Comparison of ENCODE assay signal across 36 cellular contexts in genomic region chr6:94622784-94623183, GRCh38.
"Had no signal": no experiment of that assay in that cellular context is flagged by ENCODE, and none has a peak within 500 bp of the region (broad histone marks: within the 10 kb centered on the region; RNA-seq: fewer than 3 reads in every experiment).

No MANE protein-coding gene starts in this region.

- H3K27ac ChIP-seq: adrenal gland, body of pancreas, brain microvascular endothelial cell, breast epithelium, VCaP had no signal

- H3K9me3 ChIP-seq: adrenal gland, body of pancreas, breast epithelium had no signal

- H3K4me1 ChIP-seq: adrenal gland, body of pancreas, breast epithelium had no signal

- H3K27me3 ChIP-seq: adrenal gland, body of pancreas, brain microvascular endothelial cell, breast epithelium had no signal

- H3K4me1 Mint-ChIP-seq: activated B cell treated with CpG ODN at 0.5 μM for 24 hours; activated CD4-positive, alpha-beta T cell treated with anti-CD3 and anti-CD28 coated beads, Interleukin-2, amount 10 ng/mL, durations not matched to agents 24 days and 14 days; activated naive CD8-positive, alpha-beta T cell treated with anti-CD3 and anti-CD28 coated beads for 36 hours; activated T-helper 17 cell treated with anti-CD3 and anti-CD28 coated beads, Interleukin-2, amount 50 U/mL, for 72 hours had no signal

- H3K4me3 ChIP-seq: adrenal gland, body of pancreas, breast epithelium had no signal

- H3K36me3 Mint-ChIP-seq: activated CD4-positive, alpha-beta memory T cell treated with anti-CD3 and anti-CD28 coated beads for 36 hours; activated naive CD4-positive, alpha-beta T cell treated with anti-CD3 and anti-CD28 coated beads, Interleukin-2, amount 50 U/mL, for 72 hours; activated naive CD8-positive, alpha-beta T cell treated with anti-CD3 and anti-CD28 coated beads for 36 hours had no signal

- H3K4me3 Mint-ChIP-seq: activated B cell treated with CpG ODN at 0.5 μM for 24 hours; activated CD4-positive, alpha-beta memory T cell treated with anti-CD3 and anti-CD28 coated beads for 36 hours; activated CD4-positive, alpha-beta T cell treated with anti-CD3 and anti-CD28 coated beads, Interleukin-2, amount 10 ng/mL, durations not matched to agents 24 days and 14 days; activated CD8-positive, alpha-beta T cell treated with anti-CD3 and anti-CD28 coated beads for 36 hours; activated naive CD4-positive, alpha-beta T cell treated with anti-CD3 and anti-CD28 coated beads for 36 hours; activated naive CD8-positive, alpha-beta T cell treated with anti-CD3 and anti-CD28 coated beads for 36 hours; activated T-cell treated with anti-CD3 and anti-CD28 coated beads, Interleukin-2, amount 50 U/mL, for 4 hours; activated T-cell treated with anti-CD3 and anti-CD28 coated beads, Interleukin-2, amount 50 U/mL, for 72 hours; activated T-helper 1 cell treated with anti-CD3 and anti-CD28 coated beads, Interleukin-12 subunit alpha, Interleukin-12 subunit beta, Interleukin-2, Interleukin-4 antibody, amounts not matched to agents 30 ng/mL and 10 ng/mL and 1 ng/mL, durations not matched to agents 14 hours and 24 hours and 36 hours; activated T-helper 17 cell treated with anti-CD3 and anti-CD28 coated beads, Interleukin-2, amount 50 U/mL, for 72 hours; T-helper 1 cell treated with Interleukin-12 subunit alpha and Interleukin-12 subunit beta and Interleukin-4 antibody, amounts not matched to agents 30 μg/mL and 1 μg/mL, for 36 hours; T-helper 2 cell treated with Interferon-gamma antibody and Interleukin-4, amounts not matched to agents 5 μg/mL and 100 μg/mL, for 36 hours had no signal

- DNase-seq: activated B cell treated with CpG ODN at 0.5 μM for 24 hours; activated CD4-positive, alpha-beta memory T cell treated with anti-CD3 and anti-CD28 coated beads for 36 hours; activated CD4-positive, alpha-beta T cell treated with anti-CD3 and anti-CD28 coated beads for 4 hours; activated CD4-positive, alpha-beta T cell treated with anti-CD3 and anti-CD28 coated beads, Interleukin-2, amount 10 ng/mL, durations not matched to agents 24 days and 14 days; activated CD4-positive, alpha-beta T cell treated with anti-CD3 and anti-CD28 coated beads, Interleukin-2, amount 50 U/mL, for 1 hour; activated CD4-positive, alpha-beta T cell treated with anti-CD3 and anti-CD28 coated beads, Interleukin-2, amount 50 U/mL, for 4 hours; activated CD4-positive, CD25-positive, alpha-beta regulatory T cell treated with anti-CD3 and anti-CD28 coated beads, Interleukin-2, amount 50 U/mL, for 72 hours; activated CD8-positive, alpha-beta memory T cell treated with anti-CD3 and anti-CD28 coated beads, Interleukin-2, amount 50 U/mL, for 4 hours; activated CD8-positive, alpha-beta T cell treated with anti-CD3 and anti-CD28 coated beads for 36 hours; activated effector memory CD4-positive, alpha-beta T cell treated with anti-CD3 and anti-CD28 coated beads, Interleukin-2, amount 50 U/mL, for 16 hours; activated gamma-delta T cell treated with Interleukin-2 at 50 U/mL for 16 hours; activated naive CD4-positive, alpha-beta T cell; activated naive CD4-positive, alpha-beta T cell treated with anti-CD3 and anti-CD28 coated beads for 36 hours; activated naive CD4-positive, alpha-beta T cell treated with anti-CD3 and anti-CD28 coated beads, Interleukin-2, amount 50 U/mL, for 16 hours; activated naive CD8-positive, alpha-beta T cell treated with anti-CD3 and anti-CD28 coated beads for 36 hours; activated T-cell treated with anti-CD3 and anti-CD28 coated beads for 4 hours; activated T-cell treated with anti-CD3 and anti-CD28 coated beads, Interleukin-2, amount 50 U/mL, for 1 hour; activated T-cell treated with anti-CD3 and anti-CD28 coated beads, Interleukin-2, amount 50 U/mL, for 4 hours; activated T-cell treated with anti-CD3 and anti-CD28 coated beads, Interleukin-2, amount 50 U/mL, for 72 hours; adrenal gland; amniotic stem cell; aorta; body of pancreas; brain microvascular endothelial cell; central memory CD4-positive, alpha-beta T cell; T-helper 2 cell; T-helper 9 cell had no signal

- H3K27ac Mint-ChIP-seq: activated B cell treated with CpG ODN at 0.5 μM for 24 hours; activated CD4-positive, alpha-beta memory T cell treated with anti-CD3 and anti-CD28 coated beads for 36 hours; activated CD4-positive, alpha-beta T cell treated with anti-CD3 and anti-CD28 coated beads, Interleukin-2, amount 10 ng/mL, durations not matched to agents 24 days and 14 days; activated CD8-positive, alpha-beta T cell treated with anti-CD3 and anti-CD28 coated beads for 36 hours; activated naive CD4-positive, alpha-beta T cell treated with anti-CD3 and anti-CD28 coated beads for 36 hours; activated naive CD4-positive, alpha-beta T cell treated with anti-CD3 and anti-CD28 coated beads, Interleukin-2, amount 50 U/mL, for 72 hours; activated naive CD8-positive, alpha-beta T cell treated with anti-CD3 and anti-CD28 coated beads for 36 hours; activated T-cell treated with anti-CD3 and anti-CD28 coated beads, Interleukin-2, amount 50 U/mL, for 72 hours; activated T-helper 1 cell treated with anti-CD3 and anti-CD28 coated beads, Interleukin-12 subunit alpha, Interleukin-12 subunit beta, Interleukin-2, Interleukin-4 antibody, amounts not matched to agents 30 ng/mL and 10 ng/mL and 1 ng/mL, durations not matched to agents 14 hours and 24 hours and 36 hours; activated T-helper 17 cell treated with anti-CD3 and anti-CD28 coated beads, Interleukin-2, amount 50 U/mL, for 72 hours; T-helper 1 cell treated with Interleukin-12 subunit alpha and Interleukin-12 subunit beta and Interleukin-4 antibody, amounts not matched to agents 30 μg/mL and 1 μg/mL, for 36 hours; T-helper 2 cell treated with Interferon-gamma antibody and Interleukin-4, amounts not matched to agents 5 μg/mL and 100 μg/mL, for 36 hours had no signal

- FAIRE-seq: astrocyte, TTC549 had no signal

- H3K36me3 ChIP-seq: adrenal gland, brain microvascular endothelial cell, breast epithelium had no signal

- H3K27me3 Mint-ChIP-seq: activated B cell treated with CpG ODN at 0.5 μM for 24 hours; activated CD4-positive, alpha-beta memory T cell treated with anti-CD3 and anti-CD28 coated beads for 36 hours; activated CD4-positive, alpha-beta T cell treated with anti-CD3 and anti-CD28 coated beads, Interleukin-2, amount 10 ng/mL, durations not matched to agents 24 days and 14 days; activated CD8-positive, alpha-beta T cell treated with anti-CD3 and anti-CD28 coated beads for 36 hours; activated naive CD8-positive, alpha-beta T cell treated with anti-CD3 and anti-CD28 coated beads for 36 hours; activated T-helper 17 cell treated with anti-CD3 and anti-CD28 coated beads, Interleukin-2, amount 50 U/mL, for 72 hours had no signal

- H3K9me3 Mint-ChIP-seq: activated CD4-positive, alpha-beta T cell treated with anti-CD3 and anti-CD28 coated beads, Interleukin-2, amount 10 ng/mL, durations not matched to agents 24 days and 14 days; activated naive CD4-positive, alpha-beta T cell treated with anti-CD3 and anti-CD28 coated beads, Interleukin-2, amount 50 U/mL, for 72 hours; activated T-helper 1 cell treated with anti-CD3 and anti-CD28 coated beads, Interleukin-12 subunit alpha, Interleukin-12 subunit beta, Interleukin-2, Interleukin-4 antibody, amounts not matched to agents 30 ng/mL and 10 ng/mL and 1 ng/mL, durations not matched to agents 14 hours and 24 hours and 36 hours; activated T-helper 17 cell treated with anti-CD3 and anti-CD28 coated beads, Interleukin-2, amount 50 U/mL, for 72 hours; T-helper 1 cell treated with Interleukin-12 subunit alpha and Interleukin-12 subunit beta and Interleukin-4 antibody, amounts not matched to agents 30 μg/mL and 1 μg/mL, for 36 hours had no signal

- ATAC-seq: activated CD8-positive, alpha-beta T cell treated with anti-CD3 and anti-CD28 coated beads for 36 hours; activated naive CD4-positive, alpha-beta T cell treated with anti-CD3 and anti-CD28 coated beads, Interleukin-2, amount 50 U/mL, for 72 hours; activated T-cell treated with anti-CD3 and anti-CD28 coated beads, Interleukin-2, amount 50 U/mL, for 4 hours; activated T-cell treated with anti-CD3 and anti-CD28 coated beads, Interleukin-2, amount 50 U/mL, for 72 hours; activated T-helper 17 cell treated with anti-CD3 and anti-CD28 coated beads, Interleukin-2, amount 50 U/mL, for 72 hours; body of pancreas had no signal
